11 cellular contexts compared by ENCODE assay signal in genomic region chr17:50348522-50349240, GRCh38. TPM values are rescaled to one million over a fixed set of nuclear protein-coding genes. Genes with fewer than 3 reads are reported as not detected.
DNase-seq lines count a peak whose midpoint lies in the region; ATAC-seq, FAIRE-seq and TF ChIP-seq lines count a peak whose summit lies in the region.
"Had no signal": no experiment of that assay in that cellular context is flagged by ENCODE, and none has a peak within 500 bp of the region (broad histone marks: within the 10 kb centered on the region; RNA-seq: fewer than 3 reads in every experiment).

No MANE protein-coding gene starts in this region.

- H3K27me3 Mint-ChIP-seq in activated naive CD8-positive, alpha-beta T cell treated with anti-CD3 and anti-CD28 coated beads for 36 hours, result no peaks in the 10 kb centered on the region

- peak; percentile 36 for FAIRE-seq in H54 (lab: Jason Lieb, UNC)

- H3K36me3 Mint-ChIP-seq in activated naive CD8-positive, alpha-beta T cell treated with anti-CD3 and anti-CD28 coated beads for 36 hours, result no peaks in the 10 kb centered on the region

- no peak overlapping the region for H3K4me3 Mint-ChIP-seq in activated naive CD8-positive, alpha-beta T cell treated with anti-CD3 and anti-CD28 coated beads for 36 hours

- ATAC-seq in GM21360 (IDR thresholded peaks at IDR 0.05; ENCODE audit: unreplicated experiment), result no peak
- no peak for ATAC-seq in HG03354 (IDR thresholded peaks at IDR 0.05; ENCODE audit: poor library complexity, severe bottlenecking, unreplicated experiment)
- ATAC-seq: heart left ventricle had no signal

- H3K9me3 Mint-ChIP-seq in activated naive CD8-positive, alpha-beta T cell treated with anti-CD3 and anti-CD28 coated beads for 36 hours, result no peaks in the 10 kb centered on the region

- no peak; the same call in 1 of the 2 replicates for TF ChIP-seq POLR2A in H54 (IDR thresholded peaks at IDR 0.05; ENCODE audit: low read depth, low read length)

- H3K4me1 Mint-ChIP-seq in activated naive CD8-positive, alpha-beta T cell treated with anti-CD3 and anti-CD28 coated beads for 36 hours, result peaks cover 30% of the 10 kb centered on the region

- DNase-seq in AG08396 (ENCODE audit: low spot score) (peak; percentile 69), H54 (ENCODE audit: insufficient read length, low spot score) (peak; percentile 93), kidney tubule cell (ENCODE audit: low spot score) (peak; percentile 62), SIG-M5 (lab: John Stamatoyannopoulos, UW) (no peak)
- DNase-seq in activated naive CD8-positive, alpha-beta T cell treated with anti-CD3 and anti-CD28 coated beads for 36 hours, result no peak
- no peak for DNase-seq in stimulated activated CD4-positive, alpha-beta T cell treated with anti-CD3 and anti-CD28 coated beads, Interleukin-4, amount 100 ng/mL, for 24 hours
- DNase-seq: DMS79, heart left ventricle, trophoblast cell had no signal

- peak overlapping the region; percentile 4 for H3K27ac Mint-ChIP-seq in activated naive CD8-positive, alpha-beta T cell treated with anti-CD3 and anti-CD28 coated beads for 36 hours

RNA-seq across cellular contexts. Expression of gene XYLT2, which starts 2.8 kb away (rescaled TPM):
- 10 to 100 TPM; 17.7 to 19.6 TPM for total RNA-seq in activated naive CD8-positive, alpha-beta T cell treated with anti-CD3 and anti-CD28 coated beads for 36 hours

RNA-seq across cellular contexts. Expression of gene MRPL27, which starts 24.3 kb away (rescaled TPM):
- total RNA-seq in activated naive CD8-positive, alpha-beta T cell treated with anti-CD3 and anti-CD28 coated beads for 36 hours, result 10 to 100 TPM; 72.1 to 75.1 TPM

RNA-seq across cellular contexts. Expression of gene EME1, which starts 24.3 kb away (rescaled TPM):
- 10 to 100 TPM; 34.0 to 34.4 TPM for total RNA-seq in activated naive CD8-positive, alpha-beta T cell treated with anti-CD3 and anti-CD28 coated beads for 36 hours

RNA-seq across cellular contexts. Expression of gene LRRC59, which starts 48.6 kb away (rescaled TPM):
- total RNA-seq in activated naive CD8-positive, alpha-beta T cell treated with anti-CD3 and anti-CD28 coated beads for 36 hours, result 100 to 1,000 TPM; 110 to 112 TPM

Comparison
In these comparisons a context has a peak if more than half of its experiments do, and no peak if none do; other contexts are left out.
1. DNase-seq: peak in AG08396 (single experiment), H54 (single experiment) and kidney tubule cell (single experiment); none in activated naive CD8-positive, alpha-beta T cell treated with anti-CD3 and anti-CD28 coated beads for 36 hours (single experiment), stimulated activated CD4-positive, alpha-beta T cell treated with anti-CD3 and anti-CD28 coated beads, Interleukin-4, amount 100 ng/mL, for 24 hours (single experiment) and SIG-M5 (single experiment).